In the genomic region with DNA sequence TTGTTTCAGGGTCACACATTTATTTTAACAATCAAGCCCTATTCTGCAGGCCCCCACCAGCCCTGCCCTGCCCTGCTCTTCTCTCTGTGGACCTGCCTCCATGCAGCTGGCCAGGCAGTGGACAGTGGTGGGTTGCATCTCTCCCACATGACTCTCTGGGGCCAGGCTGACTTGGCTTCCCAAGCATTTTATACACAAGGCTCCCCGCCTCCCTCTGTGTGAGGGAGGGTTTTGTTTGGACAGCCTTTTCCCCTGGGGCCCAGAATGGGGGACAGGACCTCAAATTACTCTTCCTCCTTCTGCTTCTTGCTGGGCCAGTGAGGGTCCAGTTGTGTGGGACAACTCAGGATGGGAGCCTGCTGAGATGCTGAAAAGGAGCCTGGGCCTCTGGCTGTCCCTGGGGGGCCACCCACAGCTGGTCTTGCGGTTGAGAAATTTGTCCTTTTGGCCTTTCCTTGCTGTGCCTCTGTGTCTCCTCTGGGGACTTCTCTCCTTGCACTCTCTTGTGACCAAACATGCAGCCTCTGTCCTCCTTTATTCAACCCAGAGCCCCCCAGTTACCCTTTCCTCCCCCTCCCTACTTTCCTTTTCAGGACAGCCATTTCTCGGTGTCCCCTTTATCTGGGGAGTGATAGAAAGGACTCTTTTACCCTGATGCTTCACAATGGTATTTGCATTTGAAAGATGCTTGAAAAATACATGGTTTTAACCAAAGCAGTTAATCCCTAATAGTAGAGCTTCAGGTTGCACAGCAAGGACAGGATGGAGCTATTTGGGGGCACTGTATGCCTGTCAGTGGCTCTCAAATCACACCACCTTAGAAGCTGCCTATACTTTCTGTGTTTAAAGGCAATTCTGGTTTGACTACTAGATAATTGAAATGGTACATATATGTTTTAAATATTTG, we compare ENCODE assay signal across 22 cellular contexts.
A peak's percentile ranks its signal among the peaks of the same experiment; 100 is the strongest.
DNase-seq lines count a peak whose midpoint lies in the region; ATAC-seq and TF ChIP-seq lines count a peak whose summit lies in the region.
"Had no signal": no experiment of that assay in that cellular context is flagged by ENCODE, and none has a peak within 500 bp of the region (broad histone marks: within the 10 kb centered on the region; RNA-seq: fewer than 3 reads in every experiment).

No MANE protein-coding gene starts in this region.

- intact Hi-C loops in Right ventricle myocardium superior (cut with DNase I): no loop called here
- intact Hi-C loops in cardiac septum (cut with DNase I): no loop called here
- intact Hi-C loops in esophagus muscularis mucosa (cut with DNase I): no loop called here
- intact Hi-C loops in CD8-positive, alpha-beta T cell (cut with DNase I, micrococcal nuclease): no loop called here

- WGBS in esophagus muscularis mucosa: 89% methylated on average over 3 of the region's 3 CpGs

- H3K4me1 ChIP-seq in esophagus muscularis mucosa: peaks cover 13 to 22% (median 18%) of the 10 kb centered on the region in 4 donors
- H3K4me1 ChIP-seq in CD8-positive, alpha-beta T cell (ENCODE audit: insufficient read depth, low read length): no peaks in the 10 kb centered on the region

- ATAC-seq in Right ventricle myocardium superior (ENCODE audit: poor library complexity) (peak; percentile 15), HG03460 (IDR thresholded peaks at IDR 0.05; ENCODE audit: unreplicated experiment) (no peak)
- ATAC-seq in CD8-positive, alpha-beta T cell: no peak
- ATAC-seq: A549, mucosa of descending colon, T-helper 17 cell had no signal

- TF ChIP-seq POLR2A in esophagus muscularis mucosa (IDR thresholded peaks at IDR 0.05; ENCODE audit: low read depth): no peak

- H3K27ac ChIP-seq in esophagus muscularis mucosa (replicated peaks in 1 of 4): no peak overlapping the region
- no peak overlapping the region for H3K27ac ChIP-seq in CD8-positive, alpha-beta T cell (ENCODE audit: low read depth, low read length)
- H3K27ac ChIP-seq: A549, brain microvascular endothelial cell, neutrophil, VCaP had no signal

- no peaks in the 10 kb centered on the region for H3K27me3 Mint-ChIP-seq in mesothelial cell of epicardium (ENCODE audit: low read depth)
- peaks cover 14% of the 10 kb centered on the region for H3K27me3 Mint-ChIP-seq in CD8-positive, alpha-beta T cell (ENCODE audit: low read depth)

- peaks cover 45% of the 10 kb centered on the region for H3K4me1 Mint-ChIP-seq in mesothelial cell of epicardium
- H3K4me1 Mint-ChIP-seq in CD8-positive, alpha-beta T cell (ENCODE audit: low read depth): no peaks in the 10 kb centered on the region
- H3K4me1 Mint-ChIP-seq: T-helper 17 cell had no signal

- H3K36me3 ChIP-seq in esophagus muscularis mucosa: no peaks in the 10 kb centered on the region
- H3K36me3 ChIP-seq in CD8-positive, alpha-beta T cell (ENCODE audit: insufficient read depth, low read length): no peaks in the 10 kb centered on the region
- H3K36me3 ChIP-seq: brain microvascular endothelial cell, neutrophil had no signal

- H3K36me3 Mint-ChIP-seq in mesothelial cell of epicardium: peaks cover 3% of the 10 kb centered on the region
- no peaks in the 10 kb centered on the region for H3K36me3 Mint-ChIP-seq in CD8-positive, alpha-beta T cell

- H3K4me3 ChIP-seq in esophagus muscularis mucosa: no peak overlapping the region
- H3K4me3 ChIP-seq in CD8-positive, alpha-beta T cell (ENCODE audit: low read depth, low read length): no peak overlapping the region
- H3K4me3 ChIP-seq: A549, mucosa of descending colon had no signal

- peak overlapping the region; percentile 64 for H3K27ac Mint-ChIP-seq in mesothelial cell of epicardium
- no peak overlapping the region for H3K27ac Mint-ChIP-seq in CD8-positive, alpha-beta T cell
- H3K27ac Mint-ChIP-seq: dendritic cell treated with granulocyte-macrophage colony-stimulating factor and Interleukin-4, amounts not matched to agents 40 ng/mL and 50 ng/mL, for 4 days; T-helper 17 cell had no signal

- H3K9me3 Mint-ChIP-seq in mesothelial cell of epicardium: peaks cover 10% of the 10 kb centered on the region
- no peaks in the 10 kb centered on the region for H3K9me3 Mint-ChIP-seq in CD8-positive, alpha-beta T cell
- H3K9me3 Mint-ChIP-seq: dendritic cell treated with granulocyte-macrophage colony-stimulating factor and Interleukin-4, amounts not matched to agents 40 ng/mL and 50 ng/mL, for 4 days had no signal

- DNase-seq in Right ventricle myocardium superior (no peak), cardiac septum (ENCODE audit: low spot score) (no peak), esophagus muscularis mucosa (ENCODE audit: extremely low spot score) (peak; percentile 85), mesothelial cell of epicardium (ENCODE audit: low spot score in 2 of 2, unreplicated experiment in 2 of 2) (no peak), iPS-NIHi7 (ENCODE audit: extremely low spot score) (no peak)
- DNase-seq in activated CD8-positive, alpha-beta memory T cell treated with anti-CD3 and anti-CD28 coated beads, Interleukin-2, amount 50 U/mL, for 48 hours: no peak
- no peak for DNase-seq in CD8-positive, alpha-beta T cell
- DNase-seq: activated effector memory CD4-positive, alpha-beta T cell treated with anti-CD3 and anti-CD28 coated beads, Interleukin-2, amount 50 U/mL, for 16 hours; brain microvascular endothelial cell; hippocampal formation; left cardiac atrium; mucosa of descending colon; NCI-H187 treated with DMSO at 0.1 percent for 48 hours; NCI-H226; OCI-M1; stimulated activated CD4-positive, alpha-beta T cell treated with anti-CD3 and anti-CD28 coated beads, Interleukin-12 subunit alpha, Interleukin-12 subunit beta, amount 100 ng/mL, for 4 hours; T-helper 17 cell had no signal

- H3K4me3 Mint-ChIP-seq in mesothelial cell of epicardium: no peak overlapping the region
- H3K4me3 Mint-ChIP-seq in CD8-positive, alpha-beta T cell: no peak overlapping the region
- H3K4me3 Mint-ChIP-seq: dendritic cell treated with granulocyte-macrophage colony-stimulating factor and Interleukin-4, amounts not matched to agents 40 ng/mL and 50 ng/mL, for 4 days; T-helper 17 cell had no signal

- POLR2A ChIA-PET in CD8-positive, alpha-beta T cell (lab: Charles Lee): no interaction called here

- H3K9me3 ChIP-seq in esophagus muscularis mucosa: no peaks in the 10 kb centered on the region
- H3K9me3 ChIP-seq in CD8-positive, alpha-beta T cell (ENCODE audit: low read length): no peaks in the 10 kb centered on the region
- H3K9me3 ChIP-seq: A549, mucosa of descending colon, neutrophil had no signal

- TF ChIP-seq CTCF in esophagus muscularis mucosa (IDR thresholded peaks at IDR 0.05) (no peak), mesothelial cell of epicardium (IDR thresholded peaks at IDR 0.05; ENCODE audit: unreplicated experiment) (no peak)
- TF ChIP-seq CTCF in CD8-positive, alpha-beta T cell (IDR thresholded peaks at IDR 0.05): no peak

- H3K27me3 ChIP-seq in esophagus muscularis mucosa: no peaks in the 10 kb centered on the region
- no peaks in the 10 kb centered on the region for H3K27me3 ChIP-seq in CD8-positive, alpha-beta T cell (ENCODE audit: insufficient read depth, low read length)
- H3K27me3 ChIP-seq: brain microvascular endothelial cell, neutrophil had no signal

- CTCF ChIA-PET in CD8-positive, alpha-beta T cell (lab: Charles Lee): no interaction called here

- no peak for TF ChIP-seq EP300 in esophagus muscularis mucosa (IDR thresholded peaks at IDR 0.05)
